2 cellular contexts compared by ENCODE assay signal in genomic region chr12:6928703-6929407, GRCh38.
TF ChIP-seq lines count a peak whose summit lies in the region.

No MANE protein-coding gene starts in this region.

TF ChIP-seq in HCT116, 20 proteins besides CTCF, POLR2A, EP300 and RAD21 (continued from another document):
- no peak for TF ChIP-seq REST (IDR thresholded peaks at IDR 0.05; ENCODE audit: low read depth)
- no peak for TF ChIP-seq MAX (IDR thresholded peaks at IDR 0.05)
- TF ChIP-seq CBX3 (IDR thresholded peaks at IDR 0.05; ENCODE audit: low read depth): no peak
- TF ChIP-seq ZFX (IDR thresholded peaks at IDR 0.05): no peak
- no peak for TF ChIP-seq JUND (IDR thresholded peaks at IDR 0.05)
- TF ChIP-seq ZBTB33 (IDR thresholded peaks at IDR 0.05; ENCODE audit: extremely low read depth, insufficient replicate concordance, low read length): no peak

TF ChIP-seq in WTC11, 78 proteins besides CTCF, POLR2A, EP300 and RAD21 (continued from another document):
- TF ChIP-seq FOXP4 (CRISPR knock-in tag; IDR thresholded peaks at IDR 0.05) (no peak), ZNF121 (CRISPR knock-in tag; IDR thresholded peaks at IDR 0.05) (no peak)
